In the genomic region with DNA sequence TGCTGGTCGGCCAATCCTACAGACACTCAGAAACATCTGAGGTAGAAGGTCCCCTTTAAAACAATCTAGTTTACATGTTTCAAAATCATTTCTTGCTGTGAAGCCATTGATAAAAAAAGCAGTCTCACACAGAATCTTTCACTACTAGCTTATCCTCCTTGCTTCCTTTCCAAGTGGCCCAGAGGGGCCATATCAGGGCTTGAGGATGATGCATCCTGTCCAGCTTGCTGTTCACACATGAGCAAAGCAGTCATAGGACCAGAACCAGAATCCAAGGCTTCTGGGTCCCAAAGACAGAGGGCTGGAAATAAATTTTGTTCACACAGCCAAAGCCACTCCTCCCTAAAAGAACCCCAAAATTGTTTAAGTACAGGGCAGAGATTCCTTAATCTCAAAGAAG, we compare ENCODE assay signal across 38 cellular contexts. TPM values are rescaled to one million over a fixed set of nuclear protein-coding genes. Genes with fewer than 3 reads are reported as not detected.
"Had no signal": no experiment of that assay in that cellular context is flagged by ENCODE, and none has a peak within 500 bp of the region (broad histone marks: within the 10 kb centered on the region; RNA-seq: fewer than 3 reads in every experiment).

No MANE protein-coding gene starts in this region.

- H3K36me3 ChIP-seq: MG63 had no signal

- H3K27me3 ChIP-seq: MG63 had no signal

- H3K9me3 ChIP-seq: MG63 had no signal

- DNase-seq: Karpas-422, Kasumi-1, KG1, MG63, MM.1S, MV-4-11, NCI-H1048, NCI-H1092, NCI-H1092 treated with DMSO at 0.1 percent for 48 hours, NCI-H1105, NCI-H1105 treated with DMSO at 0.1 percent for 48 hours, NCI-H1417, NCI-H1417 treated with DMSO at 0.1 percent for 48 hours, NCI-H1436, NCI-H1436 treated with DMSO at 0.1 percent for 48 hours, NCI-H146, NCI-H1694, NCI-H1694 treated with DMSO at 0.1 percent for 48 hours, NCI-H187, NCI-H187 treated with DMSO at 0.1 percent for 48 hours, NCI-H1930, NCI-H2029, NCI-H2029 treated with DMSO at 0.1 percent for 48 hours, NCI-H2081, NCI-H2081 treated with DMSO at 0.1 percent for 48 hours, NCI-H2107, NCI-H2171, NCI-H2171 treated with DMSO at 0.1 percent for 48 hours, NCI-H2227 treated with DMSO at 0.1 percent for 48 hours, NCI-H226, NCI-H345, NCI-H446, NCI-H446 treated with DMSO at 0.1 percent for 48 hours had no signal

- H3K4me3 ChIP-seq: MG63 had no signal

- H3K27ac ChIP-seq: KMS-11 had no signal

RNA-seq across cellular contexts. Expression of a gene that starts 9.2 kb away (rescaled TPM):
- total RNA-seq: LHCN-M2, M059J, MCF 10A, NCI-H460 had no signal
